In the genomic region with DNA sequence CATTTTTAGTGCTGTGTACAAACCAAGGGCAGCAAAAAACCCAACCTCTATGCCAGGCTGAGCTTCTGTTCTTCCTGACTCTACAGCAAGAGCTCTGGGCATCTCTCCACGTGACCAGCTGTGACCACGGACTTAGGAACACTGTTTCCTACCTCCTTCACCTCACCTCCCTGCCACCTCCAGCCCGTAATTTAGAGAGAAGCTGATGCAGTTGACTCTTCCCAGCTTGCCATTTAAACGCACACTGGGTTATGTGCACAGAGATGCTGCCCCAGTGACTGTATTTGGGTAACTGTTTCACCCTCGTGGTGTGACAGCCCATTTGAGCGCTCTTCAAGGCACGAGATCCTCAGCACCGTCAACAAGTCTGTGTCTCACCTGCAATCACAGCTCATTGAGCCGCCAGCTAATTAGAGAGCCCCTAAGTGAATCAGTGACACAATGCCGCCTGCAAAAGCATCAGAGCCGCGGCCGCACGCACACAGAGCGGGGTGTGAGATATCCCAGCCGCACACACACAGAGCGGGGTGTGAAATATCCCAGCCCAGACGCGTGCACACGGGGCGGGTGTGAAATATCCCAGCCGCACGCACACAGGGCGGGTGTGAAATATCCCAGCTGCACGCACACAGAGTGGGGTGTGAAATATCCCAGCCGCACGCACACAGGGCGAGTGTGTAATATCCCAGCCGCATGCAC, we compare ENCODE assay signal across 14 cellular contexts.
"Had no signal": no experiment of that assay in that cellular context is flagged by ENCODE, and none has a peak within 500 bp of the region (broad histone marks: within the 10 kb centered on the region; RNA-seq: fewer than 3 reads in every experiment).

No MANE protein-coding gene starts in this region.

- H3K4me3 ChIP-seq: breast epithelium, esophagus muscularis mucosa, right atrium auricular region had no signal

- H3K27ac ChIP-seq: breast epithelium, esophagus muscularis mucosa, right atrium auricular region had no signal

- H3K27me3 ChIP-seq: breast epithelium, right atrium auricular region had no signal

- H3K27me3 Mint-ChIP-seq: activated CD8-positive, alpha-beta memory T cell treated with anti-CD3 and anti-CD28 coated beads, Interleukin-2, amount 10 ng/mL, durations not matched to agents 7 days and 5 days; activated naive CD8-positive, alpha-beta T cell treated with anti-CD3 and anti-CD28 coated beads, Interleukin-2, amount 10 ng/mL, durations not matched to agents 7 days and 5 days; activated T-cell treated with anti-CD3 and anti-CD28 coated beads, Interleukin-2, amount 50 U/mL, for 24 hours; stimulated activated naive B cell treated with anti-CD40 and anti-IgM and Interleukin-4, amounts not matched to agents 10 μg/mL and 1 μg/mL and 100 μg/mL, for 72 hours had no signal

- H3K36me3 Mint-ChIP-seq: activated CD8-positive, alpha-beta memory T cell treated with anti-CD3 and anti-CD28 coated beads, Interleukin-2, amount 10 ng/mL, durations not matched to agents 7 days and 5 days; activated naive CD8-positive, alpha-beta T cell treated with anti-CD3 and anti-CD28 coated beads, Interleukin-2, amount 10 ng/mL, durations not matched to agents 7 days and 5 days had no signal

- H3K4me1 Mint-ChIP-seq: activated CD8-positive, alpha-beta memory T cell treated with anti-CD3 and anti-CD28 coated beads, Interleukin-2, amount 10 ng/mL, durations not matched to agents 7 days and 5 days; activated naive CD8-positive, alpha-beta T cell treated with anti-CD3 and anti-CD28 coated beads, Interleukin-2, amount 10 ng/mL, durations not matched to agents 7 days and 5 days; stimulated activated naive B cell treated with anti-CD40 and anti-IgM and Interleukin-4, amounts not matched to agents 10 μg/mL and 1 μg/mL and 100 μg/mL, for 72 hours had no signal

- FAIRE-seq: islet of Langerhans had no signal

- H3K4me3 Mint-ChIP-seq: activated CD8-positive, alpha-beta memory T cell treated with anti-CD3 and anti-CD28 coated beads, Interleukin-2, amount 10 ng/mL, durations not matched to agents 7 days and 5 days; activated naive CD8-positive, alpha-beta T cell treated with anti-CD3 and anti-CD28 coated beads, Interleukin-2, amount 10 ng/mL, durations not matched to agents 7 days and 5 days; activated T-cell treated with anti-CD3 and anti-CD28 coated beads, Interleukin-2, amount 50 U/mL, for 24 hours; stimulated activated naive B cell treated with anti-CD40 and anti-IgM and Interleukin-4, amounts not matched to agents 10 μg/mL and 1 μg/mL and 100 μg/mL, for 72 hours had no signal

- H3K9me3 ChIP-seq: esophagus muscularis mucosa, right atrium auricular region had no signal

- DNase-seq: activated CD4-positive, alpha-beta T cell treated with anti-CD3 and anti-CD28 coated beads, Interleukin-2, amount 50 U/mL, for 48 hours; activated CD8-positive, alpha-beta memory T cell treated with anti-CD3 and anti-CD28 coated beads, Interleukin-2, amount 10 ng/mL, durations not matched to agents 7 days and 5 days; activated gamma-delta T cell; activated T-cell treated with anti-CD3 and anti-CD28 coated beads, Interleukin-2, amount 50 U/mL, for 24 hours; mesenchymal stem cell; stimulated activated CD4-positive, alpha-beta T cell treated with anti-CD3 and anti-CD28 coated beads, Interleukin-2, amount 100 ng/mL, for 24 hours; stimulated activated naive B cell treated with anti-CD40 and anti-IgM and Interleukin-4, amounts not matched to agents 10 μg/mL and 1 μg/mL and 100 μg/mL, for 72 hours; substantia nigra had no signal

- H3K27ac Mint-ChIP-seq: activated CD8-positive, alpha-beta memory T cell treated with anti-CD3 and anti-CD28 coated beads, Interleukin-2, amount 10 ng/mL, durations not matched to agents 7 days and 5 days; activated naive CD8-positive, alpha-beta T cell treated with anti-CD3 and anti-CD28 coated beads, Interleukin-2, amount 10 ng/mL, durations not matched to agents 7 days and 5 days; activated T-cell treated with anti-CD3 and anti-CD28 coated beads, Interleukin-2, amount 50 U/mL, for 24 hours; stimulated activated naive B cell treated with anti-CD40 and anti-IgM and Interleukin-4, amounts not matched to agents 10 μg/mL and 1 μg/mL and 100 μg/mL, for 72 hours had no signal

- ATAC-seq: activated CD4-positive, CD25-positive, alpha-beta regulatory T cell treated with anti-CD3 and anti-CD28 coated beads, Interleukin-2, amount 50 U/mL, for 24 hours; activated CD8-positive, alpha-beta memory T cell treated with anti-CD3 and anti-CD28 coated beads, Interleukin-2, amount 10 ng/mL, durations not matched to agents 7 days and 5 days; stimulated activated naive B cell treated with anti-CD40 and anti-IgM and Interleukin-4, amounts not matched to agents 10 μg/mL and 1 μg/mL and 100 μg/mL, for 72 hours had no signal

- H3K36me3 ChIP-seq: breast epithelium, esophagus muscularis mucosa, right atrium auricular region had no signal

- H3K9me3 Mint-ChIP-seq: activated naive CD8-positive, alpha-beta T cell treated with anti-CD3 and anti-CD28 coated beads, Interleukin-2, amount 10 ng/mL, durations not matched to agents 7 days and 5 days; activated T-cell treated with anti-CD3 and anti-CD28 coated beads, Interleukin-2, amount 50 U/mL, for 24 hours had no signal

- H3K4me1 ChIP-seq: breast epithelium, esophagus muscularis mucosa, right atrium auricular region had no signal
